9 cellular contexts compared by ENCODE assay signal in the genomic region with DNA sequence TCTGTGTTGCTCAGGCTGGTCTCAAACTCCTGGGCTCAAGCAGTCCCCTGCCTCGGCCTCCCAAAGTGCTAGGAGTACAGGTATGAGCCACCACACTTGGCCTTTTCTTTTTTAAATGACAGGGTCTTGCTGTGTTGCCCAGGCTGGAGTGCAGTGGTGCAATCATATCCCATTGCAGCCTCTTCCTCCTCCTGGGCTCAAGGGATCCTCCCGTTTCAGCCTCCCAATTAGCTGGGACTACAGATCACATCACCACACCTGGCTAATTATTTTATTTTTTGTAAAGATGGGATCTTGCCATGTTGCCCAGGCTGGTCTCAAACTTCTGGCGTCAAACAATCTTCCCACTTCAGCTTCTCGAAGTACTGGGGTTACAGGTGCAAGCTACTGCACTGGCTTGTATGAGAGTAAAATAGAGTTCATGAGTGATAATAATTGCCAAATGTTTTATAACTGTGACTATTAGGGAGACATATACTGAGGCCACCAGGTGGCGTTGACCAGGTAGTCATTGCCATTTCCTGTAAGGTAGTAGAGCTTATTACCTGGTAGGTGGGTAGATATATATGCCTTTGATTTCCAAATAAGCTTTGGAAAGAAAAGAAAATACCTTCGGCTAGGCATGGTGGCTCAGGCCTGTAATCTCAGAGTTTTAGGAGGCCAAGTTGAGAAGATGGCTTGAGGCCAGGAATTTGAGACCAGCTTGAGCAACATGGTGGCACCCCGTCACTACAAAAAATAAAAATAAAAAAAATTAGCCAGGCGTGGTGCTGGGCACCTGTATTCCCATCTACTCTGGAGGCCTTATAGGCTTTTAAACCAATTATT. TPM values are rescaled to one million over a fixed set of nuclear protein-coding genes. Genes with fewer than 3 reads are reported as not detected.
DNase-seq lines count a peak whose midpoint lies in the region; ATAC-seq, FAIRE-seq and TF ChIP-seq lines count a peak whose summit lies in the region.
"Had no signal": no experiment of that assay in that cellular context is flagged by ENCODE, and none has a peak within 500 bp of the region (broad histone marks: within the 10 kb centered on the region; RNA-seq: fewer than 3 reads in every experiment).

No MANE protein-coding gene starts in this region.

- H3K4me1 ChIP-seq in GM12878 (ENCODE audit: control insufficient read depth, insufficient read depth, low read length) (peaks cover 15% of the 10 kb centered on the region), stomach (peaks cover 30 to 72% (median 50%) of the 10 kb centered on the region in 4 donors), kidney (ENCODE audit: control insufficient read depth in 1 of 2, insufficient read depth in 1 of 2, low read depth in 1 of 2, low read length in 2 of 2) (peaks cover 6 to 33% of the 10 kb centered on the region in 2 donors)

- no TSS peak for BruUV-seq in GM12878 (replicated peaks; lab: Mats Ljungman, UMichigan)

- H3K4me2 ChIP-seq in GM12878 (ENCODE audit: control insufficient read depth, insufficient read depth) = peak overlapping the region; percentile 7; the same call in 1 of the 2 replicates

- peaks cover 3% of the 10 kb centered on the region for H4K20me1 ChIP-seq in GM12878 (ENCODE audit: control insufficient read depth, insufficient read depth)

- no peak overlapping the region for H3K4me3 Mint-ChIP-seq in natural killer cell

- no peaks in the 10 kb centered on the region; a peak in 1 of 4 replicates for H3K36me3 ChIP-seq in GM12878 (ENCODE audit: control insufficient read depth in 2 of 2, insufficient read depth in 2 of 2, low read length in 1 of 2)
- H3K36me3 ChIP-seq in stomach = peaks cover 0 to 27% (median 26%) of the 10 kb centered on the region in 4 donors
- peaks cover 0 to 3% of the 10 kb centered on the region in 2 donors for H3K36me3 ChIP-seq in kidney (ENCODE audit: control insufficient read depth in 1 of 2, insufficient read depth in 2 of 2, low read length in 2 of 2)

- H3K4me1 Mint-ChIP-seq in natural killer cell = peaks cover 46 to 51% of the 10 kb centered on the region in 2 donors

- WGBS in GM12878 (ENCODE audit: insufficient coverage, insufficient replicate concordance, low lambda C conversion rate, missing lambda C conversion rate) = 88% methylated on average over 8 of the region's 8 CpGs
- 63 to 75% (median 72%) methylated on average over 8 of the region's 8 CpGs for WGBS in stomach, 5 donors

- H3K79me2 ChIP-seq in GM12878 (ENCODE audit: control insufficient read depth, insufficient read depth, low read length) = peaks cover 32% of the 10 kb centered on the region

- TF ChIP-seq RAD21 in GM12878 (IDR thresholded peaks at IDR 0.05; ENCODE audit: insufficient read depth, low read depth, low read length) = no peak

- FAIRE-seq in GM12878 (lab: Jason Lieb, UNC) = no peak
- FAIRE-seq in kidney (lab: Jason Lieb, UNC) = no peak

- no peak overlapping the region for H2AFZ ChIP-seq in GM12878 (ENCODE audit: control insufficient read depth, low read depth, low read length)

- CTCF ChIA-PET in GM12878 (lab: Yijun Ruan, JAX) = interaction anchor here (0.5 to 8.8 kb wide), 52 partner anchors 9 to 1011 kb away, joined by 3 to 178 read pairs (median 4); no protein-coding TSS in a partner anchor

- TF ChIP-seq CTCF in GM12878 (IDR thresholded peaks at IDR 0.05 in 2 of 3, conservative IDR thresholded peaks at IDR 0.05 in 1 of 3; ENCODE audit: control insufficient read depth in 2 of 3, extremely low read depth in 1 of 3, insufficient read depth in 1 of 3, low read depth in 3 of 3, low read length in 3 of 3) (peak; percentile 38 to 44 (median 43); a peak in 5 of 6 replicates), stomach (IDR thresholded peaks at IDR 0.05) (peak in 4 of 7 experiments; percentile 15 to 38 (median 32)), natural killer cell (IDR thresholded peaks at IDR 0.05) (no peak), kidney (IDR thresholded peaks at IDR 0.05; ENCODE audit: borderline replicate concordance, extremely low read depth, insufficient read depth) (no peak)

- H3K4me3 ChIP-seq in GM12878 = no peak overlapping the region
- no peak overlapping the region for H3K4me3 ChIP-seq in stomach
- H3K4me3 ChIP-seq in kidney (ENCODE audit: low read length in 2 of 2) = no peak overlapping the region

- RAD21 ChIA-PET in GM12878 (lab: Charles Lee; ENCODE audit: unreplicated experiment) = interaction anchor here (0.6 to 2.8 kb wide), 20 partner anchors 11 to 1011 kb away, joined by 3 to 38 read pairs (median 6); no protein-coding TSS in a partner anchor

- SMC1A ChIA-PET in GM12878 (lab: Charles Lee; ENCODE audit: uncharacterized antibody, unreplicated experiment) = interaction anchor here (0.6 to 7.2 kb wide), 27 partner anchors 9 to 1012 kb away, joined by 3 to 113 read pairs (median 4); no protein-coding TSS in a partner anchor

- H3K27ac ChIP-seq in GM12878 (ENCODE audit: control insufficient read depth, insufficient read depth) = no peak overlapping the region
- H3K27ac ChIP-seq in stomach = no peak overlapping the region
- H3K27ac ChIP-seq in kidney (ENCODE audit: low read depth in 2 of 2, low read length in 2 of 2) = no peak overlapping the region

- ATAC-seq in HG03354 (IDR thresholded peaks at IDR 0.05; ENCODE audit: poor library complexity, severe bottlenecking, unreplicated experiment) (peak; percentile 9), GM12878 (peak; percentile 43), natural killer cell (no peak)

- intact Hi-C loops in GM12878 (cut with micrococcal nuclease; ENCODE audit: unreplicated experiment) (loop anchor here (1.0 to 10.0 kb wide), 4 partner anchors 140 to 990 kb away; a partner anchor contains a TSS), stomach (cut with DNase I; ENCODE audit: low total_unique reads) (loop anchor here (10.0 kb wide), 1 partner anchor 230 kb away; no protein-coding TSS in a partner anchor), natural killer cell (cut with micrococcal nuclease) (loop anchor here (5.0 kb wide), 3 partner anchors 138 to 797 kb away; a partner anchor contains a TSS), kidney (cut with DNase I) (loop anchor here (10.0 kb wide), 1 partner anchor 230 kb away; no protein-coding TSS in a partner anchor)

- H3K27me3 Mint-ChIP-seq in natural killer cell (ENCODE audit: low read depth in 2 of 2) = no peaks in the 10 kb centered on the region

- TF ChIP-seq POLR2A in GM12878 (IDR thresholded peaks at IDR 0.05; ENCODE audit: low read depth, low read length) (no peak), stomach (IDR thresholded peaks at IDR 0.05) (no peak)

- in situ Hi-C loops in GM12878 (cut with MboI) = loop anchor here (5.0 kb wide), 1 partner anchor 233 kb away; no protein-coding TSS in a partner anchor
- in situ Hi-C loops in KBM-7 (cut with MboI; ENCODE audit: low pct_unique_long_range_greater_than_20kb, low sequenced_read_pairs) = no loop called here

- peaks cover 11% of the 10 kb centered on the region for H3K36me3 Mint-ChIP-seq in natural killer cell

- no peaks in the 10 kb centered on the region for H3K9me3 Mint-ChIP-seq in natural killer cell

- POLR2A ChIA-PET in GM12878 (lab: Charles Lee) = interaction anchor here (1.0 kb wide), 1 partner anchor 1002 kb away, joined by 3 read pairs; no protein-coding TSS in a partner anchor

- H3K9ac ChIP-seq in GM12878 (ENCODE audit: control insufficient read depth, insufficient read depth, low read length) (no peak overlapping the region), kidney (ENCODE audit: low read length in 2 of 2) (no peak overlapping the region)

- no peaks in the 10 kb centered on the region for H3K27me3 ChIP-seq in GM12878 (replicated peaks in 1 of 2; ENCODE audit: control insufficient read depth in 2 of 2, insufficient read depth in 2 of 2, low read length in 1 of 2)
- no peaks in the 10 kb centered on the region for H3K27me3 ChIP-seq in stomach

- DNase-seq in activated CD4-positive, alpha-beta T cell treated with anti-CD3 and anti-CD28 coated beads, Interleukin-2, amount 50 U/mL, for 1 hour = peak; percentile 20
- DNase-seq in activated CD4-positive, alpha-beta T cell treated with anti-CD3 and anti-CD28 coated beads for 1 hour = no peak
- DNase-seq in GM12878 (ENCODE audit: low read depth, low spot score) (no peak), stomach (peak; percentile 66), KBM-7 (no peak), natural killer cell (no peak), kidney (no peak)
- DNase-seq: foreskin melanocyte had no signal

- no peaks in the 10 kb centered on the region; the same call in 2 of the 3 replicates for H3K9me3 ChIP-seq in GM12878 (replicated peaks; ENCODE audit: control insufficient read depth, insufficient read depth, low read length)
- H3K9me3 ChIP-seq in stomach = no peaks in the 10 kb centered on the region
- no peaks in the 10 kb centered on the region for H3K9me3 ChIP-seq in kidney (ENCODE audit: control insufficient read depth in 1 of 2, low read length in 2 of 2)

- TF ChIP-seq EP300 in GM12878 (IDR thresholded peaks at IDR 0.05; ENCODE audit: borderline replicate concordance in 1 of 2, control insufficient read depth in 1 of 2, low read depth in 2 of 2, low read length in 2 of 2) = no peak
- TF ChIP-seq EP300 in stomach (IDR thresholded peaks at IDR 0.05) = no peak

- H3K27ac Mint-ChIP-seq in natural killer cell = no peak overlapping the region

TF ChIP-seq in GM12878, 131 proteins besides CTCF, POLR2A, EP300 and RAD21:
- TF ChIP-seq NR2F1 (conservative IDR thresholded peaks at IDR 0.05) (no peak), SMC3 (IDR thresholded peaks at IDR 0.05; ENCODE audit: borderline replicate concordance, low read length) (peak; percentile 28; the same call in 1 of the 2 replicates)

RNA-seq across cellular contexts. Expression of a gene that starts 5.4 kb away (rescaled TPM):
- total RNA-seq in GM12878 (2013; cell fraction: nucleolus; rRNA removed) = 3.5 and 3.7 TPM in 2 replicates
- total RNA-seq in GM12878 (2014; rRNA removed) (5.7 and 6.6 TPM in 2 replicates), GM12878 (2014; rRNA removed; fragmentation: Illumina TruSeq; extraction: Trizol) (6.1 and 6.3 TPM in 2 replicates), GM12878 (2021) (8.1 and 9.4 TPM in 2 replicates), stomach (10 to 100 TPM in 4 of 5 donors, under 1 TPM in 1; 0.58 to 78.8 (median 23.5) TPM), natural killer cell (1 to 10 TPM; 6.7 to 7.9 (median 7.8) TPM), kidney (13.1 TPM)
- 2.8 TPM for polyA plus RNA-seq in GM12878 (2011; ENCODE audit: low read depth)
- polyA plus RNA-seq in GM12878 (2011; rRNA removed) (9.9 and 12.1 TPM in 2 replicates), GM12878 (2014; fragmentation: Illumina TruSeq; extraction: Trizol) (5.0 and 5.4 TPM in 2 replicates), GM12878 (2014; fragmentation: Nextera tagmentation; extraction: Ambion mirVana) (1 to 10 TPM; 3.9 to 9.6 TPM), GM12878 (2014; rRNA removed) (5.7 and 6.9 TPM in 2 replicates), GM12878 (2016; fragmentation: Nextera tagmentation; extraction: Ambion mirVana) (10 to 100 TPM; 19.3 to 20.3 TPM), stomach (10 to 100 TPM; 11.2 to 23.4 (median 18.3) TPM), kidney (ENCODE audit: insufficient read depth, low read depth, low replicate concordance) (34.4 TPM)
- polyA plus RNA-seq in GM12878 (2011; cell fraction: cytosol; rRNA removed) = 3.3 and 3.6 TPM in 2 replicates
- 2.3 and 3.3 TPM in 2 replicates for polyA plus RNA-seq in GM12878 (2011; cell fraction: nucleus; rRNA removed)
- 5.3 and 6.1 TPM in 2 replicates for polyA plus RNA-seq in GM12878 (2012)
- polyA minus RNA-seq in GM12878 (2011; rRNA and poly(A)+ RNA removed) = 2.5 and 4.2 TPM in 2 replicates
- 1.5 and 2.4 TPM in 2 replicates for polyA minus RNA-seq in GM12878 (2011; cell fraction: cytosol; rRNA and poly(A)+ RNA removed)
- polyA minus RNA-seq in GM12878 (2011; cell fraction: nucleus; rRNA and poly(A)+ RNA removed) = 0.73 and 2.5 TPM in 2 replicates

Comparison
In these comparisons a context has a peak if more than half of its experiments do, and no peak if none do; other contexts are left out.
1. DNase-seq: peak in activated CD4-positive, alpha-beta T cell treated with anti-CD3 and anti-CD28 coated beads, Interleukin-2, amount 50 U/mL, for 1 hour (single experiment) and stomach (single experiment); none in activated CD4-positive, alpha-beta T cell treated with anti-CD3 and anti-CD28 coated beads for 1 hour (single experiment), GM12878 (single experiment), KBM-7 (single experiment), natural killer cell (single experiment) and kidney (single experiment).
2. ATAC-seq: peak in HG03354 (single experiment) and GM12878 (single experiment); none in natural killer cell (0 of 3).
3. CTCF ChIP-seq: peak in GM12878 (3 of 3) and stomach (4 of 7); none in natural killer cell (single experiment) and kidney (single experiment).